1 cellular context compared by ENCODE assay signal in genomic region chr5:141414548-141415271, GRCh38. TPM values are rescaled to one million over a fixed set of nuclear protein-coding genes. Genes with fewer than 3 reads are reported as not detected.
"Had no signal": no experiment of that assay in that cellular context is flagged by ENCODE, and none has a peak within 500 bp of the region (broad histone marks: within the 10 kb centered on the region; RNA-seq: fewer than 3 reads in every experiment).

No MANE protein-coding gene starts in this region.

RNA-seq across cellular contexts. Expression of gene PCDHGA10, which starts 1.9 kb away (rescaled TPM):
- total RNA-seq: activated CD8-positive, alpha-beta T cell treated with anti-CD3 and anti-CD28 coated beads for 36 hours had no signal

RNA-seq across cellular contexts. Expression of gene PCDHGB7, which starts 2.8 kb away (rescaled TPM):
- total RNA-seq: activated CD8-positive, alpha-beta T cell treated with anti-CD3 and anti-CD28 coated beads for 36 hours had no signal

RNA-seq across cellular contexts. Expression of gene PCDHGA11, which starts 6.1 kb away (rescaled TPM):
- total RNA-seq: activated CD8-positive, alpha-beta T cell treated with anti-CD3 and anti-CD28 coated beads for 36 hours had no signal
